Comparison of ENCODE assay signal across 8 cellular contexts in the genomic region with DNA sequence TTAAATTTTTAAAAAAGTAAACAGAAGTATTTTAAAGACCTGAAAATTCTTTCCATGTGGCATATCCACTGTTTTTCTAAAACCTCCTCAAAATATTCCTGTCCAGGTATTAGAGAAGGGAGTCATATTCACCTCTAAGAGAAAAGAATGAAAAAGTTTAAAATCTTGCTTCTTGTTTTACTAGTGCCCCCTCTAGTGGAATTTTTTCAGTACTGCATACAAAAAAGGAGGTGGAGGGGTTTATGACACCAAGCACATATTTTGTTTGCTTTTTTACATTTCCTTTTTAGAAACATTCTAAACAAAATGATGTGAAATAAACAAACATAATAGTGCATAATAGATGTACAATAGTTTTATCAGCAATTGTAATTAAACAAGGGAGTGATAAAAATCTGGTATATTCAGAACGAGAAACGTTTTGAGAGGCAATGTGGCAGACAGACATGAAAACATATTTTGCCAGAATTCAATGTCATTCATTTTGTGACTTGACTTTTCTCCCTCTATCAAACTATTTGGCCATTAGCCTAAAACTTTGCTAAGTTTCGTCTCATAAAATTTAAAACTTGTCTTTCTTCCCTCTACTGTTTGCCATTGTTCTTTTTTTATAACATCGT.
DNase-seq lines count a peak whose midpoint lies in the region; ATAC-seq, FAIRE-seq and TF ChIP-seq lines count a peak whose summit lies in the region.

No MANE protein-coding gene starts in this region.

- no peak for TF ChIP-seq POLR2A in heart left ventricle (IDR thresholded peaks at IDR 0.05)
- no peak for TF ChIP-seq POLR2A in NB4 (IDR thresholded peaks at IDR 0.05; ENCODE audit: extremely low read depth, insufficient read length)
- TF ChIP-seq POLR2A in HepG2 (IDR thresholded peaks at IDR 0.05; ENCODE audit: insufficient read depth in 1 of 2, low read depth in 2 of 2, low read length in 2 of 2) = no peak

- no peaks in the 10 kb centered on the region for H4K20me1 ChIP-seq in HepG2 (ENCODE audit: insufficient read depth, low read length)

- no peak overlapping the region for H3K27ac ChIP-seq in heart left ventricle
- no peak overlapping the region for H3K27ac ChIP-seq in ascending aorta
- H3K27ac ChIP-seq in HepG2 (ENCODE audit: extremely low read length, insufficient read depth, low read length) = no peak overlapping the region

- H3K27me3 ChIP-seq in heart left ventricle = peaks cover 0 to 4% (median 0%) of the 10 kb centered on the region in 9 donors
- no peaks in the 10 kb centered on the region for H3K27me3 ChIP-seq in ascending aorta
- no peaks in the 10 kb centered on the region for H3K27me3 ChIP-seq in HepG2 (ENCODE audit: control insufficient read depth in 1 of 2, insufficient read depth in 2 of 2, low read length in 2 of 2)

- peak; percentile 29; the same call in 1 of the 2 replicates for TF ChIP-seq RAD21 in HepG2 (CRISPR knock-in tag; IDR thresholded peaks at IDR 0.05)

- peak; percentile 67 for FAIRE-seq in HepG2 (lab: Jason Lieb, UNC)

- no TSS peak for BruUV-seq in HepG2 (replicated peaks; lab: Mats Ljungman, UMichigan)

- DNase-seq in heart left ventricle (no peak), left ventricle myocardium superior (no peak), NB4 (ENCODE audit: low read depth) (peak; percentile 42), ascending aorta (ENCODE audit: low spot score in 2 of 2) (no peak), HepG2 (ENCODE audit: low spot score) (peak; percentile 41), cerebellar nuclear complex (lab: John Stamatoyannopoulos, UW) (no peak), amniotic stem cell (lab: John Stamatoyannopoulos, UW) (no peak)

- no peaks in the 10 kb centered on the region for H3K79me2 ChIP-seq in HepG2 (ENCODE audit: insufficient read depth, low read length)

- WGBS in heart left ventricle, 4 donors = 56 to 59% (median 57%) methylated on average over 4 of the region's 4 CpGs
- 12% methylated on average over 4 of the region's 4 CpGs for WGBS in HepG2 (ENCODE audit: low lambda C conversion rate)

- TF ChIP-seq CTCF in heart left ventricle (IDR thresholded peaks at IDR 0.05) (peak; percentile 65 to 86 (median 74)), NB4 (IDR thresholded peaks at IDR 0.05; ENCODE audit: low read depth, low read length) (peak; percentile 56), ascending aorta (IDR thresholded peaks at IDR 0.05) (peak in 2 of 3 experiments; percentile 54 to 57), HepG2 (CRISPR knock-in tag; IDR thresholded peaks at IDR 0.05) (peak; percentile 64)

- H3K9ac ChIP-seq in HepG2 (ENCODE audit: insufficient read depth, low read depth, low read length) = no peak overlapping the region

- H3K36me3 ChIP-seq in heart left ventricle (no peaks in the 10 kb centered on the region), ascending aorta (no peaks in the 10 kb centered on the region), HepG2 (replicated peaks in 1 of 2; ENCODE audit: control insufficient read depth in 1 of 2, insufficient read depth in 2 of 2, low read length in 2 of 2) (no peaks in the 10 kb centered on the region)

- in situ Hi-C loops in HepG2 (cut with HindIII; ENCODE audit: extremely low pct_ligation_motif_present, low pct_unique_long_range_greater_than_20kb) = no loop called here

- intact Hi-C loops in heart left ventricle (cut with DNase I) = loop anchor here in 8 of 10 donors (5.0 to 10.0 kb wide), 3 partner anchors 468 to 478 kb away; no protein-coding TSS in a partner anchor
- intact Hi-C loops in left ventricle myocardium superior (cut with micrococcal nuclease) = no loop called here
- intact Hi-C loops in ascending aorta (cut with DNase I) = loop anchor here (5.0 kb wide), 1 partner anchor 475 kb away; no protein-coding TSS in a partner anchor
- intact Hi-C loops in HepG2 (cut with micrococcal nuclease; ENCODE audit: unreplicated experiment) = loop anchor here (1.0 to 2.0 kb wide), 3 partner anchors 337 to 474 kb away; no protein-coding TSS in a partner anchor

- POLR2A ChIA-PET in HepG2 (lab: Yijun Ruan, JAX) = no interaction called here

- H3K9me3 ChIP-seq in heart left ventricle = no peaks in the 10 kb centered on the region
- no peaks in the 10 kb centered on the region for H3K9me3 ChIP-seq in ascending aorta
- no peaks in the 10 kb centered on the region for H3K9me3 ChIP-seq in HepG2 (ENCODE audit: low read length)

- CTCF ChIA-PET in HepG2 (lab: Yijun Ruan, JAX; ENCODE audit: low intra/inter-chr PET ratio, low total read pairs) = interaction anchor here (2.0 to 2.1 kb wide), 2 partner anchors 337 to 474 kb away, joined by 6 to 12 read pairs; no protein-coding TSS in a partner anchor

- H2AFZ ChIP-seq in HepG2 (ENCODE audit: low read length) = no peak overlapping the region

- ATAC-seq in heart left ventricle (no peak), left ventricle myocardium superior (no peak), HepG2 (no peak; the same call in 2 of the 3 replicates), GM21515 (IDR thresholded peaks at IDR 0.05; ENCODE audit: unreplicated experiment) (no peak)

- H3K4me1 ChIP-seq in heart left ventricle (no peaks in the 10 kb centered on the region), ascending aorta (no peaks in the 10 kb centered on the region), HepG2 (ENCODE audit: insufficient read depth, low read length) (no peaks in the 10 kb centered on the region)

- H3K4me3 ChIP-seq in heart left ventricle (no peak overlapping the region), NB4 (ENCODE audit: low read depth, low read length) (no peak overlapping the region), ascending aorta (no peak overlapping the region), HepG2 (replicated peaks in 1 of 3; ENCODE audit: insufficient read depth in 1 of 3, low read depth in 2 of 3, low read length in 3 of 3) (no peak overlapping the region)

- no peak for TF ChIP-seq EP300 in HepG2 (IDR thresholded peaks at IDR 0.05; ENCODE audit: low read depth in 2 of 2, low read length in 2 of 2)
- TF ChIP-seq EP300 in HepG2 (CRISPR knock-in tag; IDR thresholded peaks at IDR 0.05; ENCODE audit: borderline replicate concordance) = no peak

- H3K4me2 ChIP-seq in HepG2 (ENCODE audit: low read depth, low read length) = no peak overlapping the region

TF ChIP-seq in HepG2, 621 proteins besides CTCF, POLR2A, EP300 and RAD21:
- TF ChIP-seq SMC3 (IDR thresholded peaks at IDR 0.05; ENCODE audit: low read length) (peak; percentile 67), STAG1 (CRISPR knock-in tag; IDR thresholded peaks at IDR 0.05) (peak; percentile 72), ZNF263 (CRISPR knock-in tag; IDR thresholded peaks at IDR 0.05) (no peak)

Comparison
In these comparisons a context has a peak if more than half of its experiments do, and no peak if none do; other contexts are left out.
1. DNase-seq: peak in NB4 (single experiment) and HepG2 (single experiment); none in heart left ventricle (0 of 5), left ventricle myocardium superior (single experiment), ascending aorta (0 of 2), cerebellar nuclear complex (0 of 2) and amniotic stem cell (single experiment).
2. Peak in every context shown above with its lines, with median percentiles within 50 percentile points of each other: CTCF ChIP-seq.